Comparison of ENCODE assay signal across 14 cellular contexts in the genomic region with DNA sequence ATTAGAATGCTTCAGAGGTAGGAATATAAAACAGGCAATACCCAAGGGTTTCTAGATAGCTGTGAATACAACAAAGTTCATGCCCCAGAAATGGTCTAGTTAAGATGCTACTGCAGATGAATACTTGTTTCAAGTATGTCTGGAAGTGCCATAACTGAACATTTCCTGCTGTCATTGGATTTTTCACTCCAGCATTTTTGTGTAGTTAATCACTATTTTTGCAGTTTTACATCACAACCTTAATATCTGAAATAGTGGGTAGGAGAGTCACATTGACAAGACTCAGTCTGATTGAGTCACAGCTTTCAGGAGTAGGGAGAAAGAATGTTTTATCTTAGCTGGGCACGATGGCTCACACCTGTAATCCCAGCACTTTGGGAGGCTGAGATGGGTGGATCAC.
A peak's percentile ranks its signal among the peaks of the same experiment; 100 is the strongest.
DNase-seq lines count a peak whose midpoint lies in the region; ATAC-seq and TF ChIP-seq lines count a peak whose summit lies in the region.
"Had no signal": no experiment of that assay in that cellular context is flagged by ENCODE, and none has a peak within 500 bp of the region (broad histone marks: within the 10 kb centered on the region; RNA-seq: fewer than 3 reads in every experiment).

No MANE protein-coding gene starts in this region.

- ATAC-seq in RWPE2 (ENCODE audit: low read depth) = peak; percentile 42
- ATAC-seq: activated CD8-positive, alpha-beta T cell treated with anti-CD3 and anti-CD28 coated beads for 36 hours; mucosa of descending colon; pancreas had no signal

- no peaks in the 10 kb centered on the region for H3K27me3 ChIP-seq in RWPE2 (ENCODE audit: insufficient read depth, poor library complexity, severe bottlenecking)
- peaks cover 0 to 4% (median 0%) of the 10 kb centered on the region in 45 donors for H3K27me3 ChIP-seq in dorsolateral prefrontal cortex
- no peaks in the 10 kb centered on the region for H3K27me3 ChIP-seq in H7 (ENCODE audit: control insufficient read depth, insufficient read depth, low read length)
- H3K27me3 ChIP-seq: ascending aorta, pancreas had no signal

- H3K4me3 ChIP-seq in RWPE2 (ENCODE audit: severe bottlenecking) = no peak overlapping the region
- H3K4me3 ChIP-seq in fibroblast of mammary gland (ENCODE audit: control insufficient read depth, low read depth, low read length) = no peak overlapping the region
- H3K4me3 ChIP-seq in skeletal muscle cell (ENCODE audit: low read depth, low read length) = no peak overlapping the region
- H3K4me3 ChIP-seq in dorsolateral prefrontal cortex = no peak overlapping the region
- no peak overlapping the region for H3K4me3 ChIP-seq in H7 (ENCODE audit: insufficient read depth, low read depth, low read length)
- H3K4me3 ChIP-seq: ascending aorta, mucosa of descending colon, pancreas had no signal

- TF ChIP-seq CTCF in RWPE2 (IDR thresholded peaks at IDR 0.05; ENCODE audit: poor library complexity, severe bottlenecking) = no peak
- no peak for TF ChIP-seq CTCF in fibroblast of mammary gland (conservative IDR thresholded peaks at IDR 0.05; ENCODE audit: control insufficient read depth, insufficient read depth, low read depth, low read length)
- TF ChIP-seq CTCF in dorsolateral prefrontal cortex (IDR thresholded peaks at IDR 0.05 in 54 of 56, conservative IDR thresholded peaks at IDR 0.05 in 2 of 56; ENCODE audit: low read depth in 1 of 56, partially characterized antibody in 56 of 56) = no peak

- H3K27ac ChIP-seq in RWPE2 (ENCODE audit: poor library complexity, severe bottlenecking) = no peak overlapping the region
- no peak overlapping the region for H3K27ac ChIP-seq in dorsolateral prefrontal cortex
- H3K27ac ChIP-seq: ascending aorta, pancreas had no signal

- DNase-seq in ELR (ENCODE audit: low read depth) (peak; percentile 86), RWPE2 (ENCODE audit: low spot score) (no peak), fibroblast of mammary gland (ENCODE audit: low read depth) (peak; percentile 50), skeletal muscle cell (ENCODE audit: low read depth) (peak; percentile 16), dorsolateral prefrontal cortex (no peak), GM19240 (ENCODE audit: insufficient read length, low spot score) (no peak), COLO668 (lab: John Stamatoyannopoulos, UW; ENCODE audit: unreplicated experiment) (no peak), H7 (no peak)
- DNase-seq: activated CD8-positive, alpha-beta T cell treated with anti-CD3 and anti-CD28 coated beads for 36 hours; effector memory CD4-positive, alpha-beta T cell; mucosa of descending colon; NCI-H446; pancreas had no signal

- H3K36me3 ChIP-seq in RWPE2 (ENCODE audit: low read depth) (no peaks in the 10 kb centered on the region), H7 (replicated peaks; ENCODE audit: control insufficient read depth, insufficient read depth, low read length) (no peaks in the 10 kb centered on the region)
- H3K36me3 ChIP-seq: ascending aorta, pancreas had no signal

- intact Hi-C loops in dorsolateral prefrontal cortex (cut with DNase I) = no loop called here

- no peaks in the 10 kb centered on the region for H3K4me1 ChIP-seq in RWPE2 (ENCODE audit: insufficient read depth, poor library complexity, severe bottlenecking)
- H3K4me1 ChIP-seq: ascending aorta, pancreas had no signal

- H3K9me3 ChIP-seq in RWPE2 (ENCODE audit: severe bottlenecking) = no peaks in the 10 kb centered on the region
- H3K9me3 ChIP-seq: ascending aorta, mucosa of descending colon, pancreas had no signal

Comparison
In these comparisons a context has a peak if more than half of its experiments do, and no peak if none do; other contexts are left out.
1. DNase-seq: peak in ELR (single experiment), fibroblast of mammary gland (single experiment) and skeletal muscle cell (single experiment); none in RWPE2 (single experiment), dorsolateral prefrontal cortex (0 of 10), GM19240 (single experiment), COLO668 (single experiment) and H7 (single experiment).